10 cellular contexts compared by ENCODE assay signal in genomic region chr19:37346091-37346490, GRCh38.
"Had no signal": no experiment of that assay in that cellular context is flagged by ENCODE, and none has a peak within 500 bp of the region (broad histone marks: within the 10 kb centered on the region; RNA-seq: fewer than 3 reads in every experiment).

No MANE protein-coding gene starts in this region.

- DNase-seq: activated naive CD4-positive, alpha-beta T cell treated with anti-CD3 and anti-CD28 coated beads for 36 hours; activated naive CD8-positive, alpha-beta T cell treated with anti-CD3 and anti-CD28 coated beads, Interleukin-2, amount 50 U/mL, for 24 hours; activated T-cell treated with anti-CD3 and anti-CD28 coated beads, Interleukin-2, amount 50 U/mL, for 1 hour; foreskin keratinocyte; glutamatergic neuron; upper lobe of left lung had no signal

- H3K4me3 Mint-ChIP-seq: activated naive CD4-positive, alpha-beta T cell treated with anti-CD3 and anti-CD28 coated beads for 36 hours; activated naive CD8-positive, alpha-beta T cell treated with anti-CD3 and anti-CD28 coated beads, Interleukin-2, amount 50 U/mL, for 24 hours; mesothelial cell of epicardium; stimulated activated naive CD8-positive, alpha-beta T cell treated with anti-CD3 and anti-CD28 coated beads, Interleukin-15, Interleukin-2, amounts not matched to agents 100 ng/mL and 50 ng/mL, for 24 hours had no signal

- ATAC-seq: activated CD4-positive, CD25-positive, alpha-beta regulatory T cell treated with anti-CD3 and anti-CD28 coated beads, Interleukin-2, amount 50 U/mL, for 24 hours; activated naive CD8-positive, alpha-beta T cell treated with anti-CD3 and anti-CD28 coated beads, Interleukin-2, amount 50 U/mL, for 24 hours; foreskin keratinocyte had no signal

- H3K27ac Mint-ChIP-seq: activated naive CD4-positive, alpha-beta T cell treated with anti-CD3 and anti-CD28 coated beads for 36 hours; activated naive CD8-positive, alpha-beta T cell treated with anti-CD3 and anti-CD28 coated beads, Interleukin-2, amount 50 U/mL, for 24 hours; activated T-helper 2 cell treated with anti-CD3 and anti-CD28 coated beads, Interferon-gamma antibody, Interleukin-2, Interleukin-4, amounts not matched to agents 10 μg/mL and 5 μg/mL and 100 μg/mL, durations not matched to agents 14 hours and 24 hours and 36 hours; mesothelial cell of epicardium; stimulated activated naive CD8-positive, alpha-beta T cell treated with anti-CD3 and anti-CD28 coated beads, Interleukin-15, Interleukin-2, amounts not matched to agents 100 ng/mL and 50 ng/mL, for 24 hours had no signal

- H3K27me3 Mint-ChIP-seq: activated naive CD8-positive, alpha-beta T cell treated with anti-CD3 and anti-CD28 coated beads, Interleukin-2, amount 50 U/mL, for 24 hours; stimulated activated naive CD8-positive, alpha-beta T cell treated with anti-CD3 and anti-CD28 coated beads, Interleukin-15, Interleukin-2, amounts not matched to agents 100 ng/mL and 50 ng/mL, for 24 hours had no signal

- H3K4me1 Mint-ChIP-seq: mesothelial cell of epicardium had no signal
